12 cellular contexts compared by ENCODE assay signal in the genomic region with DNA sequence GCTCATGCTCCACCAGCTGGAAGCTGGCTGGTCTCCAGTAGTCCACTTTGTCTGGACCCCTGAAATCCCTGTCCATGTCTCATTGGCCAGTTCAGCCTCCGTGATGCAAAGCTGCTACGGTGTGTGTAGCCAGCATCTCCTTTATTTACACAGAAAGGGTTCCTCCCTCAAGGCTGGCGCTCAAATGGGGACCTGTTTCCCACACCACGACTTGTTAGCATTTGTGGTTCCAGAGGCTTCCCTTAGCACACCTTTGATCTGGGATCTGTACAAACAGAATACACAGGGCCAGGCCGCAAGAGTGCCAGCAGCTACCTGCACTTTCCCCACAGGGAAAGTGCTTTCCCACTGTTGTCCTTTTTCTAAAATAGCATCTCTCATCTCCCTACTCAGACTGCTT. TPM values are rescaled to one million over a fixed set of nuclear protein-coding genes. Genes with fewer than 3 reads are reported as not detected.
DNase-seq lines count a peak whose midpoint lies in the region; TF ChIP-seq lines count a peak whose summit lies in the region.
"Had no signal": no experiment of that assay in that cellular context is flagged by ENCODE, and none has a peak within 500 bp of the region (broad histone marks: within the 10 kb centered on the region; RNA-seq: fewer than 3 reads in every experiment).

No MANE protein-coding gene starts in this region.

- H3K4me1 ChIP-seq in mammary epithelial cell (ENCODE audit: insufficient read depth, low read length) = peaks cover 23% of the 10 kb centered on the region
- H3K4me1 ChIP-seq in neural progenitor cell = no peaks in the 10 kb centered on the region
- H3K4me1 ChIP-seq in hepatocyte (ENCODE audit: insufficient read depth) = no peaks in the 10 kb centered on the region

- 35% methylated on average over 5 of the region's 5 CpGs for WGBS in mammary epithelial cell (ENCODE audit: low coverage, missing lambda C conversion rate)
- WGBS in hepatocyte (ENCODE audit: low lambda C conversion rate, missing lambda C conversion rate) = 72% methylated on average over 5 of the region's 5 CpGs

- H3K79me2 ChIP-seq in mammary epithelial cell (ENCODE audit: insufficient read depth, low read length) = no peaks in the 10 kb centered on the region
- H3K79me2 ChIP-seq in neural progenitor cell (ENCODE audit: low read depth) = no peaks in the 10 kb centered on the region
- H3K79me2 ChIP-seq in hepatocyte = no peaks in the 10 kb centered on the region

- in situ Hi-C loops in mammary epithelial cell (cut with MboI; ENCODE audit: low sequenced_read_pairs in 2 of 2) = loop anchor here (5.0 kb wide), 4 partner anchors 85 to 145 kb away; a partner anchor contains a TSS

- intact Hi-C loops in mammary epithelial cell (cut with micrococcal nuclease) = no loop called here

- CTCF ChIA-PET in RWPE1 (lab: Yijun Ruan, JAX) = interaction anchor here (0.8 to 1.3 kb wide), 3 partner anchors 89 to 144 kb away, joined by 3 to 4 read pairs (median 3); no protein-coding TSS in a partner anchor
- CTCF ChIA-PET in mammary epithelial cell (lab: Charles Lee; ENCODE audit: low non-redundant PET) = no interaction called here

- DNase-seq in NCI-H1092 (lab: John Stamatoyannopoulos, UW) = peak; percentile 28
- no peak for DNase-seq in NCI-H1092 treated with DMSO at 0.1 percent for 48 hours (lab: John Stamatoyannopoulos, UW)
- DNase-seq in RWPE1 (ENCODE audit: low spot score) = no peak
- no peak for DNase-seq in mammary epithelial cell
- DNase-seq in neural progenitor cell (ENCODE audit: low spot score) = no peak
- DNase-seq in AG20443 (ENCODE audit: low spot score) = no peak
- no peak for DNase-seq in NCI-H446 (lab: John Stamatoyannopoulos, UW)
- no peak for DNase-seq in hepatocyte (ENCODE audit: low spot score)
- DNase-seq: activated CD4-positive, alpha-beta T cell treated with anti-CD3 and anti-CD28 coated beads for 1 hour; esophagus squamous epithelium; left lung had no signal

- H3K36me3 Mint-ChIP-seq in neural progenitor cell = no peaks in the 10 kb centered on the region

- TF ChIP-seq CTCF in RWPE1 (conservative IDR thresholded peaks at IDR 0.05; ENCODE audit: low read depth) = no peak
- TF ChIP-seq CTCF in mammary epithelial cell (conservative IDR thresholded peaks at IDR 0.05 in 1 of 2, IDR thresholded peaks at IDR 0.05 in 1 of 2; ENCODE audit: extremely low read depth in 1 of 2, insufficient read depth in 1 of 2, low read depth in 1 of 2, low read length in 2 of 2) = no peak
- no peak for TF ChIP-seq CTCF in neural progenitor cell (IDR thresholded peaks at IDR 0.05)
- TF ChIP-seq CTCF in hepatocyte (IDR thresholded peaks at IDR 0.05; ENCODE audit: poor library complexity) = no peak

- BruUV-seq in mammary epithelial cell (replicated peaks; lab: Mats Ljungman, UMichigan) = no TSS peak

- H3K9ac ChIP-seq in mammary epithelial cell (ENCODE audit: insufficient read depth, low read length) = no peak overlapping the region
- no peak overlapping the region for H3K9ac ChIP-seq in neural progenitor cell

- no peaks in the 10 kb centered on the region for H3K36me3 ChIP-seq in mammary epithelial cell (ENCODE audit: insufficient read depth, low read length)
- H3K36me3 ChIP-seq in neural progenitor cell = no peaks in the 10 kb centered on the region
- no peaks in the 10 kb centered on the region for H3K36me3 ChIP-seq in hepatocyte (replicated peaks; ENCODE audit: insufficient read depth, low read depth)
- H3K36me3 ChIP-seq: esophagus squamous epithelium, left lung had no signal

- H3F3A ChIP-seq in neural progenitor cell (ENCODE audit: low read depth) = peaks cover 3% of the 10 kb centered on the region

- H3K9me3 Mint-ChIP-seq in neural progenitor cell = no peaks in the 10 kb centered on the region

- H3K27ac Mint-ChIP-seq in neural progenitor cell = peak overlapping the region; percentile 47

- no peaks in the 10 kb centered on the region for H3K9me2 ChIP-seq in hepatocyte (replicated peaks; ENCODE audit: insufficient read depth)

- H3K27me3 ChIP-seq in mammary epithelial cell (ENCODE audit: insufficient read depth, low read length) (no peaks in the 10 kb centered on the region), neural progenitor cell (no peaks in the 10 kb centered on the region), hepatocyte (no peaks in the 10 kb centered on the region)
- H3K27me3 ChIP-seq: esophagus squamous epithelium, left lung had no signal

- no peak overlapping the region for H3K4me3 Mint-ChIP-seq in neural progenitor cell

- H3K27ac ChIP-seq in RWPE1 (peak overlapping the region; percentile 32; the same call in 1 of the 2 replicates), mammary epithelial cell (ENCODE audit: insufficient read depth, low read depth, low read length) (no peak overlapping the region), neural progenitor cell (no peak overlapping the region), hepatocyte (no peak overlapping the region)

- no peak overlapping the region for H3K4me2 ChIP-seq in mammary epithelial cell (ENCODE audit: insufficient read depth, low read depth, low read length)
- H3K4me2 ChIP-seq in neural progenitor cell = no peak overlapping the region
- H3K4me2 ChIP-seq in hepatocyte = no peak overlapping the region

- no peaks in the 10 kb centered on the region for H3K9me3 ChIP-seq in mammary epithelial cell (replicated peaks; ENCODE audit: insufficient read depth, low read length)
- no peaks in the 10 kb centered on the region for H3K9me3 ChIP-seq in neural progenitor cell (ENCODE audit: low read depth)
- H3K9me3 ChIP-seq in hepatocyte (ENCODE audit: low read depth) = no peaks in the 10 kb centered on the region
- H3K9me3 ChIP-seq: esophagus squamous epithelium, left lung had no signal

- H3K4me3 ChIP-seq in mammary epithelial cell (replicated peaks in 1 of 3; ENCODE audit: insufficient read depth in 1 of 3, low read depth in 2 of 3, low read length in 3 of 3) (no peak overlapping the region), neural progenitor cell (no peak overlapping the region), hepatocyte (no peak overlapping the region)
- H3K4me3 ChIP-seq: coronary artery, esophagus squamous epithelium, left lung had no signal

- no peaks in the 10 kb centered on the region for H3K4me1 Mint-ChIP-seq in neural progenitor cell

- POLR2A ChIA-PET in RWPE1 (lab: Yijun Ruan, JAX; ENCODE audit: low non-redundant PET) = no interaction called here

- peaks cover 6% of the 10 kb centered on the region for H3K27me3 Mint-ChIP-seq in neural progenitor cell (ENCODE audit: insufficient read depth, low read depth)

- H4K20me1 ChIP-seq in mammary epithelial cell (ENCODE audit: insufficient read depth, low read length) = no peaks in the 10 kb centered on the region
- H4K20me1 ChIP-seq in neural progenitor cell (ENCODE audit: low read depth) = no peaks in the 10 kb centered on the region
- H4K20me1 ChIP-seq in hepatocyte (ENCODE audit: insufficient read depth, poor library complexity, severe bottlenecking) = no peaks in the 10 kb centered on the region

- peak overlapping the region; percentile 58 for H2AFZ ChIP-seq in mammary epithelial cell (ENCODE audit: low read depth, low read length)
- no peak overlapping the region for H2AFZ ChIP-seq in neural progenitor cell (replicated peaks)
- H2AFZ ChIP-seq in hepatocyte = no peak overlapping the region

- dilution Hi-C loops in mammary epithelial cell (cut with HindIII; ENCODE audit: low sequenced_read_pairs) = no loop called here

RNA-seq across cellular contexts. Expression of a gene that starts 5.7 kb away (rescaled TPM):
- total RNA-seq in mammary epithelial cell (10 to 100 TPM; 18.0 to 28.3 TPM), neural progenitor cell (ENCODE audit: low replicate concordance) (28.6 and 34.9 TPM in 2 replicates), hepatocyte (21.8 and 25.1 TPM in 2 replicates)
- polyA plus RNA-seq in mammary epithelial cell (11.3 TPM), hepatocyte (15.8 and 17.8 TPM in 2 replicates)
- 15.8 TPM for polyA minus RNA-seq in mammary epithelial cell

RNA-seq across cellular contexts. Expression of a gene that starts 57.1 kb away (rescaled TPM):
- total RNA-seq in mammary epithelial cell (100 to 1,000 TPM in 1 of 2 donors, 10 to 100 TPM in 1; 52.7 to 106 TPM), neural progenitor cell (ENCODE audit: low replicate concordance) (146 and 180 TPM in 2 replicates), hepatocyte (171 and 185 TPM in 2 replicates)
- polyA plus RNA-seq in mammary epithelial cell (108 TPM), hepatocyte (163 and 173 TPM in 2 replicates)
- polyA minus RNA-seq in mammary epithelial cell = 55.0 TPM
